7 cellular contexts compared by ENCODE assay signal in the genomic region with DNA sequence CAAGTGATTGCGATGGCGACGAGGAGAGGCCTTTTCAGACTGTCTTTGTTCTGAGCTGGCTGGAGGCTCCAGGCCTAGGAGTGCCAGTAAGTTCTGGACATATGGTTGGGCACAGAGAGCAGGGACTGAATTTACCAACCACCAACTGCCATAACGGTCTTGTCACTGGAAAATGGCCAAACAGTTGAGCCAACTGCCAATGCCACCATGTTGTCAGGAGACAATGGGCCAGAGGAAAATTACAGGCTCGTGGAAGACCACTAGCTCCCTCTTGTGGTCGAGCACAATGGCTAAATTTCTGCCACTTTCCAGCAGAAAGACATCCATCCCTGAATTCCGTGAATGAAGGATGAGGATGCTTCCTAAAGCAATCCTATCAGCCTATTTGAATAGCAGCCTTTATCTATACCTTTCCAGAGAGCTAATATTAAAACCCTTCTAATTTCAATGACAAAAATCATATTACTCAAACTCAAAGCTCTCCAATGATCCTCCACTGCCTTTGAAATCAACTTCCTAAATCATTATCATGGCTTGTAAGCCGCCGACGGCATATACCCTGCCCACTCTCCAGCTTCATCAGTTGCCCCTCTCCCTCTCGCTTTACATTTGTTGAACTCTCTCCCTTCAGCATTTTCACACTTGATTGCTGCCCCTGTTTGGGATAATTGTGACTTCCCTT.
A peak's percentile ranks its signal among the peaks of the same experiment; 100 is the strongest.
DNase-seq lines count a peak whose midpoint lies in the region; ATAC-seq, FAIRE-seq and TF ChIP-seq lines count a peak whose summit lies in the region.

No MANE protein-coding gene starts in this region.

- in situ Hi-C loops in transverse colon (cut with MboI; ENCODE audit: low pct_ligation_motif_present in 1 of 4, low pct_unique_long_range_greater_than_20kb in 1 of 4, low sequenced_read_pairs in 3 of 4), result loop anchor here (10.0 to 25.0 kb wide), 4 partner anchors 629 to 1504 kb away; no protein-coding TSS in a partner anchor

- H3K9me2 ChIP-seq in Loucy (replicated peaks; ENCODE audit: low read depth, low read length), result no peaks in the 10 kb centered on the region

- DNase-seq in T-helper 9 cell (peak; percentile 3), dermis blood vessel endothelial cell (peak; percentile 81), lung (ENCODE audit: low spot score) (no peak), transverse colon (peak; percentile 19)

- H2AFZ ChIP-seq in Loucy (ENCODE audit: low read length), result peak overlapping the region; percentile 53; the same call in 1 of the 2 replicates

- H3K27ac ChIP-seq in lung (ENCODE audit: low read depth in 1 of 2, low read length in 1 of 2) (no peak overlapping the region), transverse colon (no peak overlapping the region)

- ATAC-seq in lung (ENCODE audit: insufficient read depth, low FRiP score), result no peak
- ATAC-seq in HG02938 (IDR thresholded peaks at IDR 0.05; ENCODE audit: unreplicated experiment), result no peak

- no peak overlapping the region for H3K4me2 ChIP-seq in Loucy (ENCODE audit: low read depth, low read length, poor library complexity, severe bottlenecking)

- intact Hi-C loops in transverse colon (cut with DNase I; ENCODE audit: low total_unique reads), result no loop called here

- H3K4me1 ChIP-seq in Loucy (ENCODE audit: insufficient read depth, low read length, poor library complexity, severe bottlenecking) (no peaks in the 10 kb centered on the region), lung (ENCODE audit: control insufficient read depth in 2 of 2, insufficient read depth in 2 of 2, low read length in 2 of 2) (no peaks in the 10 kb centered on the region), transverse colon (no peaks in the 10 kb centered on the region)

- no peak for TF ChIP-seq POLR2A in transverse colon (IDR thresholded peaks at IDR 0.05)

- H3K9ac ChIP-seq in Loucy (ENCODE audit: low read depth, low read length, poor library complexity, severe bottlenecking), result no peak overlapping the region

- H3K9me3 ChIP-seq in Loucy (ENCODE audit: insufficient read depth, low read depth, low read length) (no peaks in the 10 kb centered on the region), lung (ENCODE audit: control insufficient read depth in 2 of 2, insufficient read depth in 1 of 2, low read length in 1 of 2) (peaks cover 0 to 1% of the 10 kb centered on the region in 2 donors), transverse colon (no peaks in the 10 kb centered on the region)

- no peaks in the 10 kb centered on the region for H3K36me3 ChIP-seq in Loucy (ENCODE audit: insufficient read depth, low read length)
- H3K36me3 ChIP-seq in lung (ENCODE audit: control insufficient read depth in 2 of 2, insufficient read depth in 2 of 2, low read length in 2 of 2), result no peaks in the 10 kb centered on the region
- H3K36me3 ChIP-seq in transverse colon, result no peaks in the 10 kb centered on the region

- no peaks in the 10 kb centered on the region for H3K27me3 ChIP-seq in Loucy (ENCODE audit: insufficient read depth, low read length, poor library complexity, severe bottlenecking)
- H3K27me3 ChIP-seq in lung (ENCODE audit: control insufficient read depth, insufficient read depth), result no peaks in the 10 kb centered on the region
- no peaks in the 10 kb centered on the region for H3K27me3 ChIP-seq in transverse colon

- H3K79me2 ChIP-seq in Loucy (ENCODE audit: insufficient read depth, low read length), result no peaks in the 10 kb centered on the region

- no peaks in the 10 kb centered on the region for H4K20me1 ChIP-seq in Loucy (ENCODE audit: insufficient read depth, low read length, poor library complexity, severe bottlenecking)

- TF ChIP-seq EP300 in transverse colon (IDR thresholded peaks at IDR 0.05; ENCODE audit: low read depth), result no peak

- no peaks in the 10 kb centered on the region for H3F3A ChIP-seq in Loucy (ENCODE audit: low read depth)

- TF ChIP-seq CTCF in Loucy (conservative IDR thresholded peaks at IDR 0.05; ENCODE audit: low read length), result peak; percentile 79
- peak; percentile 65 for TF ChIP-seq CTCF in lung (IDR thresholded peaks at IDR 0.05; ENCODE audit: control extremely low read depth, extremely low read depth)
- peak; percentile 53 to 69 (median 66) for TF ChIP-seq CTCF in transverse colon (IDR thresholded peaks at IDR 0.05)

- peak; percentile 80 for FAIRE-seq in G401.6 (lab: Jason Lieb, UNC)

- 71 to 79% methylated on average over 11 of the region's 11 CpGs for WGBS in lung, 2 donors
- WGBS in transverse colon (ENCODE audit: low coverage in 1 of 2), 2 donors, result 67 to 76% methylated on average over 9 to 11 of the region's 11 CpGs

- no peak overlapping the region for H3K4me3 ChIP-seq in Loucy (ENCODE audit: low read length, poor library complexity, severe bottlenecking)
- H3K4me3 ChIP-seq in lung, result no peak overlapping the region
- H3K4me3 ChIP-seq in transverse colon, result no peak overlapping the region
